21 cellular contexts compared by ENCODE assay signal in the genomic region with DNA sequence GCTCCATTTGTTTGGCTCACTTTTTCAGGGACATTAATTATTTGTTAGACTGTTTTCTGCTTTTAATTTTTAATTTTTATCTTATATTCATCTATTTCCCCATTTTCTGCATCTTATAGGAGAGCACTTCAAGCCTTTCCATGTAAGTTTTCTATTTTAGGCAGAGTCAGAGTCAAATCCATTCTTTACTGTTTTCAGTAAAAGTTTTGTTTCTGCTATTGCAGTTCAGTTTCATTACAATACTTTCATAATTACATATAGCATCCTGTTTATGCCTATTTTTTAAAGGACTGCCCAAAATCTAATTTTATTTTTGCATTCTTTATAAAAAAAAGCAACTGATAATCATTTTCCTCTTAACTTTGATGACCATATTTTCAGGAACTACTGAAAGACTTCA.
"Had no signal": no experiment of that assay in that cellular context is flagged by ENCODE, and none has a peak within 500 bp of the region (broad histone marks: within the 10 kb centered on the region; RNA-seq: fewer than 3 reads in every experiment).

No MANE protein-coding gene starts in this region.

- H3K4me3 ChIP-seq: ascending aorta, body of pancreas, coronary artery, PC-9 had no signal

- H3K27ac ChIP-seq: ascending aorta, body of pancreas, coronary artery, PC-9 had no signal

- H3K4me1 ChIP-seq: ascending aorta, body of pancreas had no signal

- DNase-seq: activated CD4-positive, alpha-beta T cell treated with anti-CD3 and anti-CD28 coated beads for 48 hours; activated CD4-positive, alpha-beta T cell treated with anti-CD3 and anti-CD28 coated beads, Interleukin-2, amount 50 U/mL, for 4 hours; activated CD4-positive, CD25-positive, alpha-beta regulatory T cell treated with anti-CD3 and anti-CD28 coated beads, Interleukin-2, amount 50 U/mL, for 72 hours; activated CD8-positive, alpha-beta memory T cell treated with anti-CD3 and anti-CD28 coated beads, Interleukin-2, amount 10 ng/mL, durations not matched to agents 7 days and 5 days; activated effector memory CD4-positive, alpha-beta T cell treated with Interleukin-2 at 50 U/mL for 16 hours; activated naive CD4-positive, alpha-beta T cell; activated T-cell treated with anti-CD3 and anti-CD28 coated beads, Interleukin-2, amount 50 U/mL, for 24 hours; body of pancreas; central memory CD4-positive, alpha-beta T cell; MV-4-11; NCI-H1092 treated with DMSO at 0.1 percent for 48 hours; NCI-H1417 treated with DMSO at 0.1 percent for 48 hours; NCI-H1694 treated with DMSO at 0.1 percent for 48 hours; NCI-H2081; NCI-H510A treated with DMSO at 0.1 percent for 48 hours; PC-9; SHP77 treated with DMSO at 0.1 percent for 48 hours had no signal

- H3K9me3 ChIP-seq: ascending aorta, body of pancreas had no signal

- H3K27me3 ChIP-seq: ascending aorta, body of pancreas had no signal

- H2AFZ ChIP-seq: PC-9 had no signal

- FAIRE-seq: bronchial epithelial cell had no signal

- ATAC-seq: activated CD8-positive, alpha-beta memory T cell treated with anti-CD3 and anti-CD28 coated beads, Interleukin-2, amount 10 ng/mL, durations not matched to agents 7 days and 5 days; body of pancreas; WTC11 had no signal

- H3K36me3 ChIP-seq: ascending aorta had no signal

- H3K4me2 ChIP-seq: PC-9 had no signal
